Comparison of ENCODE assay signal across 9 cellular contexts in the genomic region with DNA sequence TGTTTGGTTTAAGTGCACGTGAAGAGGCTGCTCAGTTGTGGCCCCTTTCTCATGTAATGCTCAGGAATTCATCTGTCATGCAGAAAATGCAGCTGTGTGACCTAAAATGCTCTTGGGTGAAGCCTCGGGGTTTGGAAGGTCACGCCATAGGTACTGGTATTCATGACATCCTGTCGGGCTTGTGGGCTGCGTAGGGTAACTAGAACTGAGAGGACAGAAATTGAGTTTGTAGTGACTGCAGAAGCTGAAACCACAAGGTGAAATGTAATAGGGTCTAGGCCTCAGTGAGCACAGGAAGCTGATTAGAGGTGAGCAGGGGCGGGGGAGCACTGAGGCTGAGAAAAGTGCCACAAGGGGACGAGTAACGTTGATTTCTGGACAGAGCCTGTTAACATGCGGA.
DNase-seq lines count a peak whose midpoint lies in the region; ATAC-seq and TF ChIP-seq lines count a peak whose summit lies in the region.
"Had no signal": no experiment of that assay in that cellular context is flagged by ENCODE, and none has a peak within 500 bp of the region (broad histone marks: within the 10 kb centered on the region; RNA-seq: fewer than 3 reads in every experiment).

No MANE protein-coding gene starts in this region.

- no peaks in the 10 kb centered on the region for H3K9me3 Mint-ChIP-seq in activated CD4-positive, alpha-beta T cell treated with anti-CD3 and anti-CD28 coated beads, Interleukin-2, amount 10 ng/mL, durations not matched to agents 24 days and 14 days

- H3K9me3 ChIP-seq in spleen: no peaks in the 10 kb centered on the region

- peak overlapping the region in 5 of 8 donors; percentile 1 to 57 (median 51) for H3K27ac ChIP-seq in spleen

- no peak overlapping the region for H3K4me3 ChIP-seq in spleen

- H3K4me1 Mint-ChIP-seq in activated CD4-positive, alpha-beta T cell treated with anti-CD3 and anti-CD28 coated beads, Interleukin-2, amount 10 ng/mL, durations not matched to agents 24 days and 14 days: peaks cover 22% of the 10 kb centered on the region

- H3K36me3 Mint-ChIP-seq in activated CD4-positive, alpha-beta T cell treated with anti-CD3 and anti-CD28 coated beads, Interleukin-2, amount 10 ng/mL, durations not matched to agents 24 days and 14 days (ENCODE audit: low read depth): no peaks in the 10 kb centered on the region

- intact Hi-C loops in activated CD4-positive, alpha-beta T cell treated with anti-CD3 and anti-CD28 coated beads, Interleukin-2, amount 10 ng/mL, durations not matched to agents 24 days and 14 days (cut with micrococcal nuclease): no loop called here
- intact Hi-C loops in spleen (cut with DNase I; ENCODE audit: low total_unique reads): no loop called here

- H3K27ac Mint-ChIP-seq in activated CD4-positive, alpha-beta T cell treated with anti-CD3 and anti-CD28 coated beads, Interleukin-2, amount 10 ng/mL, durations not matched to agents 24 days and 14 days: peak overlapping the region; percentile 18

- no peak for TF ChIP-seq POLR2A in spleen (IDR thresholded peaks at IDR 0.05)

- DNase-seq in activated CD4-positive, alpha-beta T cell treated with anti-CD3 and anti-CD28 coated beads, Interleukin-2, amount 10 ng/mL, durations not matched to agents 24 days and 14 days: peak; percentile 82
- peak; percentile 80 for DNase-seq in spleen
- no peak for DNase-seq in amniotic stem cell (lab: John Stamatoyannopoulos, UW)
- DNase-seq in T1000 (lab: John Stamatoyannopoulos, UW): no peak
- DNase-seq in NCI-H2227 (lab: John Stamatoyannopoulos, UW; ENCODE audit: unreplicated experiment): no peak
- no peak for DNase-seq in GM03348 (ENCODE audit: low spot score)

- peaks cover 0 to 38% (median 13%) of the 10 kb centered on the region in 6 donors for H3K4me1 ChIP-seq in spleen

- H3K4me3 Mint-ChIP-seq in activated CD4-positive, alpha-beta T cell treated with anti-CD3 and anti-CD28 coated beads, Interleukin-2, amount 10 ng/mL, durations not matched to agents 24 days and 14 days: no peak overlapping the region

- no peak for TF ChIP-seq CTCF in spleen (IDR thresholded peaks at IDR 0.05 in 8 of 11, conservative IDR thresholded peaks at IDR 0.05 in 3 of 11)

- ATAC-seq in GM18870 (IDR thresholded peaks at IDR 0.05; ENCODE audit: unreplicated experiment) (peak; percentile 98), HG02870 (IDR thresholded peaks at IDR 0.05; ENCODE audit: unreplicated experiment) (peak; percentile 98)
- ATAC-seq: HCT116 had no signal

- WGBS in spleen, 5 donors: 50 to 74% (median 62%) methylated on average over 9 of the region's 9 CpGs

- no peaks in the 10 kb centered on the region for H3K36me3 ChIP-seq in spleen

- H3K27me3 ChIP-seq in spleen (replicated peaks in 1 of 7): no peaks in the 10 kb centered on the region

- peaks cover 17% of the 10 kb centered on the region for H3K27me3 Mint-ChIP-seq in activated CD4-positive, alpha-beta T cell treated with anti-CD3 and anti-CD28 coated beads, Interleukin-2, amount 10 ng/mL, durations not matched to agents 24 days and 14 days

Comparison
In these comparisons a context has a peak if more than half of its experiments do, and no peak if none do; other contexts are left out.
1. DNase-seq: peak in activated CD4-positive, alpha-beta T cell treated with anti-CD3 and anti-CD28 coated beads, Interleukin-2, amount 10 ng/mL, durations not matched to agents 24 days and 14 days (single experiment) and spleen (single experiment); none in amniotic stem cell (single experiment), T1000 (single experiment), NCI-H2227 (single experiment) and GM03348 (single experiment).